8 cellular contexts compared by ENCODE assay signal in genomic region chr5:65482727-65483473, GRCh38. TPM values are rescaled to one million over a fixed set of nuclear protein-coding genes. Genes with fewer than 3 reads are reported as not detected.
DNase-seq lines count a peak whose midpoint lies in the region; ATAC-seq, FAIRE-seq and TF ChIP-seq lines count a peak whose summit lies in the region.

No MANE protein-coding gene starts in this region.

- no peaks in the 10 kb centered on the region for H3K36me3 Mint-ChIP-seq in activated CD8-positive, alpha-beta T cell treated with anti-CD3 and anti-CD28 coated beads, Interleukin-2, amount 10 ng/mL, durations not matched to agents 7 days and 5 days (ENCODE audit: low read depth)

- peaks cover 22% of the 10 kb centered on the region for H3K4me1 Mint-ChIP-seq in activated CD8-positive, alpha-beta T cell treated with anti-CD3 and anti-CD28 coated beads, Interleukin-2, amount 10 ng/mL, durations not matched to agents 7 days and 5 days (ENCODE audit: low read depth)

- CTCF ChIA-PET in activated CD8-positive, alpha-beta T cell treated with anti-CD3 and anti-CD28 coated beads, Interleukin-2, amount 10 ng/mL, durations not matched to agents 7 days and 5 days (lab: Charles Lee), result interaction anchor here (0.6 to 6.6 kb wide), 38 partner anchors 12 to 871 kb away, joined by 3 to 79 read pairs (median 3); partner anchors contain the start of genes CENPK, PPWD1 and TRIM23

- H3K27ac Mint-ChIP-seq in activated CD8-positive, alpha-beta T cell treated with anti-CD3 and anti-CD28 coated beads, Interleukin-2, amount 10 ng/mL, durations not matched to agents 7 days and 5 days, result peak overlapping the region; percentile 85

- H3K4me3 Mint-ChIP-seq in activated CD8-positive, alpha-beta T cell treated with anti-CD3 and anti-CD28 coated beads, Interleukin-2, amount 10 ng/mL, durations not matched to agents 7 days and 5 days, result no peak overlapping the region

- ATAC-seq in activated CD8-positive, alpha-beta T cell treated with anti-CD3 and anti-CD28 coated beads, Interleukin-2, amount 10 ng/mL, durations not matched to agents 7 days and 5 days, result peak; percentile 20
- ATAC-seq in HG03460 (IDR thresholded peaks at IDR 0.05; ENCODE audit: unreplicated experiment), result no peak

- no peaks in the 10 kb centered on the region for H3K9me3 ChIP-seq in MG63

- peak overlapping the region; percentile 64 for H3K4me3 ChIP-seq in MG63

- H3K9me3 Mint-ChIP-seq in activated CD8-positive, alpha-beta T cell treated with anti-CD3 and anti-CD28 coated beads, Interleukin-2, amount 10 ng/mL, durations not matched to agents 7 days and 5 days (ENCODE audit: insufficient read depth), result no peaks in the 10 kb centered on the region

- no peaks in the 10 kb centered on the region for H3K36me3 ChIP-seq in MG63

- H3K27me3 Mint-ChIP-seq in activated CD8-positive, alpha-beta T cell treated with anti-CD3 and anti-CD28 coated beads, Interleukin-2, amount 10 ng/mL, durations not matched to agents 7 days and 5 days (ENCODE audit: low read depth), result no peaks in the 10 kb centered on the region

- no peaks in the 10 kb centered on the region for H3K27me3 ChIP-seq in MG63

- no peak for FAIRE-seq in D721Med (lab: Jason Lieb, UNC)

- no peak for TF ChIP-seq CTCF in D721Med (IDR thresholded peaks at IDR 0.05; ENCODE audit: insufficient read depth, missing control alignments)

- peak; percentile 20 for DNase-seq in NCI-H2227 (lab: John Stamatoyannopoulos, UW; ENCODE audit: unreplicated experiment)
- no peak for DNase-seq in NCI-H2227 treated with DMSO at 0.1 percent for 48 hours (lab: John Stamatoyannopoulos, UW)
- DNase-seq in MG63, result peak; percentile 18
- DNase-seq in activated CD8-positive, alpha-beta T cell treated with anti-CD3 and anti-CD28 coated beads, Interleukin-2, amount 10 ng/mL, durations not matched to agents 7 days and 5 days, result peak; percentile 42
- DNase-seq in globus pallidus (ENCODE audit: low spot score), result peak; percentile 57
- DNase-seq in non-pigmented ciliary epithelial cell (ENCODE audit: low read depth), result peak; percentile 40
- no peak for DNase-seq in D721Med (ENCODE audit: insufficient read length, low spot score)

- POLR2A ChIA-PET in activated CD8-positive, alpha-beta T cell treated with anti-CD3 and anti-CD28 coated beads, Interleukin-2, amount 10 ng/mL, durations not matched to agents 7 days and 5 days (lab: Charles Lee), result interaction anchor here (1.7 to 2.1 kb wide), 2 partner anchors 80 to 448 kb away, joined by 5 to 7 read pairs; partner anchors contain the start of genes CENPK and PPWD1

RNA-seq across cellular contexts. Expression of gene ADAMTS6, which starts 1.2 kb away (rescaled TPM):
- 13.5 and 23.2 TPM in 2 replicates for total RNA-seq in MG63 (2014; rRNA removed; shearing (Covaris generic); ENCODE audit: low replicate concordance)
- total RNA-seq in activated CD8-positive, alpha-beta T cell treated with anti-CD3 and anti-CD28 coated beads, Interleukin-2, amount 10 ng/mL, durations not matched to agents 7 days and 5 days, result 1 to 10 TPM; 1.8 to 3.4 TPM

Comparison
In these comparisons a context has a peak if more than half of its experiments do, and no peak if none do; other contexts are left out.
1. DNase-seq: peak in NCI-H2227 (single experiment), MG63 (single experiment), activated CD8-positive, alpha-beta T cell treated with anti-CD3 and anti-CD28 coated beads, Interleukin-2, amount 10 ng/mL, durations not matched to agents 7 days and 5 days (single experiment), globus pallidus (single experiment) and non-pigmented ciliary epithelial cell (single experiment); none in NCI-H2227 treated with DMSO at 0.1 percent for 48 hours (single experiment) and D721Med (single experiment).